Comparison of ENCODE assay signal across 8 cellular contexts in genomic region chr21:45073301-45074047, GRCh38. TPM values are rescaled to one million over a fixed set of nuclear protein-coding genes. Genes with fewer than 3 reads are reported as not detected.
DNase-seq lines count a peak whose midpoint lies in the region; ATAC-seq and TF ChIP-seq lines count a peak whose summit lies in the region.

No MANE protein-coding gene starts in this region.

- peak overlapping the region; percentile 86 for H3K4me3 Mint-ChIP-seq in activated naive CD4-positive, alpha-beta T cell treated with anti-CD3 and anti-CD28 coated beads for 36 hours
- H3K4me3 Mint-ChIP-seq in naive thymus-derived CD8-positive, alpha-beta T cell = peak overlapping the region; percentile 87 to 99 (median 97)

- intact Hi-C loops in activated naive CD4-positive, alpha-beta T cell treated with anti-CD3 and anti-CD28 coated beads for 36 hours (cut with micrococcal nuclease) = no loop called here
- intact Hi-C loops in esophagus squamous epithelium (cut with DNase I) = no loop called here

- DNase-seq in activated naive CD4-positive, alpha-beta T cell treated with anti-CD3 and anti-CD28 coated beads for 36 hours = no peak
- no peak for DNase-seq in activated naive CD4-positive, alpha-beta T cell (lab: John Stamatoyannopoulos, UW)
- DNase-seq in esophagus squamous epithelium (lab: John Stamatoyannopoulos, UW) = no peak
- DNase-seq in naive thymus-derived CD8-positive, alpha-beta T cell = no peak
- no peak for DNase-seq in midbrain (lab: John Stamatoyannopoulos, UW)

- peaks cover 6 to 35% (median 17%) of the 10 kb centered on the region in 3 donors for H3K4me1 ChIP-seq in esophagus squamous epithelium

- WGBS in esophagus squamous epithelium, 2 donors = 3 to 10% methylated on average over 12 to 13 of the region's 42 CpGs

- H3K4me1 Mint-ChIP-seq in activated naive CD4-positive, alpha-beta T cell treated with anti-CD3 and anti-CD28 coated beads for 36 hours (ENCODE audit: low read depth) = peaks cover 29% of the 10 kb centered on the region
- H3K4me1 Mint-ChIP-seq in naive thymus-derived CD8-positive, alpha-beta T cell = peaks cover 22 to 42% (median 33%) of the 10 kb centered on the region in 4 donors

- ATAC-seq in SK-N-SH treated with all-trans-retinoic acid at 6 μM for 48 hours (peak; percentile 52), GM19324 (IDR thresholded peaks at IDR 0.05; ENCODE audit: low FRiP score, unreplicated experiment) (no peak), HG03460 (IDR thresholded peaks at IDR 0.05; ENCODE audit: unreplicated experiment) (no peak)
- peak in 1 of 2 donors; percentile 7 for ATAC-seq in naive thymus-derived CD8-positive, alpha-beta T cell

- TF ChIP-seq CTCF in esophagus squamous epithelium (IDR thresholded peaks at IDR 0.05) = no peak

- CTCF ChIA-PET in activated naive CD4-positive, alpha-beta T cell treated with anti-CD3 and anti-CD28 coated beads for 36 hours (lab: Charles Lee) = interaction anchor here (0.8 to 1.4 kb wide), 3 partner anchors 28 to 65 kb away, joined by 3 to 6 read pairs (median 4); no protein-coding TSS in a partner anchor

- peak overlapping the region; percentile 48 for H3K27ac Mint-ChIP-seq in activated naive CD4-positive, alpha-beta T cell treated with anti-CD3 and anti-CD28 coated beads for 36 hours
- H3K27ac Mint-ChIP-seq in naive thymus-derived CD8-positive, alpha-beta T cell = peak overlapping the region; percentile 87 to 98 (median 97)

- POLR2A ChIA-PET in naive thymus-derived CD8-positive, alpha-beta T cell (lab: Charles Lee) = interaction anchor here (1.0 to 1.4 kb wide), 5 partner anchors 9 to 214 kb away, joined by 3 to 11 read pairs (median 3); partner anchors contain the start of genes POFUT2 and SLX9

- H3K4me3 ChIP-seq in esophagus squamous epithelium = peak overlapping the region; percentile 79 to 97 (median 88)

- no peaks in the 10 kb centered on the region for H3K9me3 ChIP-seq in esophagus squamous epithelium

- H3K27me3 Mint-ChIP-seq in activated naive CD4-positive, alpha-beta T cell treated with anti-CD3 and anti-CD28 coated beads for 36 hours (ENCODE audit: low read depth) = no peaks in the 10 kb centered on the region
- H3K27me3 Mint-ChIP-seq in naive thymus-derived CD8-positive, alpha-beta T cell = no peaks in the 10 kb centered on the region

- H3K36me3 Mint-ChIP-seq in activated naive CD4-positive, alpha-beta T cell treated with anti-CD3 and anti-CD28 coated beads for 36 hours (ENCODE audit: low read depth) = peaks cover 2% of the 10 kb centered on the region
- H3K36me3 Mint-ChIP-seq in naive thymus-derived CD8-positive, alpha-beta T cell = no peaks in the 10 kb centered on the region

- H3K9me3 Mint-ChIP-seq in activated naive CD4-positive, alpha-beta T cell treated with anti-CD3 and anti-CD28 coated beads for 36 hours = no peaks in the 10 kb centered on the region
- H3K9me3 Mint-ChIP-seq in naive thymus-derived CD8-positive, alpha-beta T cell = no peaks in the 10 kb centered on the region

- peak overlapping the region; percentile 84 to 95 (median 90) for H3K27ac ChIP-seq in esophagus squamous epithelium

- H3K27me3 ChIP-seq in esophagus squamous epithelium = peaks cover 0 to 8% (median 0%) of the 10 kb centered on the region in 4 donors

- H3K36me3 ChIP-seq in esophagus squamous epithelium = no peaks in the 10 kb centered on the region

- no peak for TF ChIP-seq POLR2A in esophagus squamous epithelium (IDR thresholded peaks at IDR 0.05)

TF ChIP-seq in SK-N-SH treated with all-trans-retinoic acid at 6 μM for 48 hours, 23 proteins besides CTCF, POLR2A, EP300 and RAD21:
- TF ChIP-seq CREB5 (CRISPR knock-in tag; IDR thresholded peaks at IDR 0.05; ENCODE audit: low read depth) (no peak), PATZ1 (CRISPR knock-in tag; IDR thresholded peaks at IDR 0.05; ENCODE audit: borderline replicate concordance) (0 out of 2 replicates have a peak, but pooled peaks have one; percentile 10), ZFP30 (CRISPR knock-in tag; IDR thresholded peaks at IDR 0.05) (no peak)

RNA-seq across cellular contexts. Expression of gene ADARB1, which starts 0.9 kb away (rescaled TPM):
- 10 to 100 TPM; 30.1 to 33.3 TPM for total RNA-seq in activated naive CD4-positive, alpha-beta T cell treated with anti-CD3 and anti-CD28 coated beads for 36 hours
- total RNA-seq in esophagus squamous epithelium = 10 to 100 TPM in 1 of 4 donors, 1 to 10 TPM in 3; 3.4 to 15.6 (median 5.7) TPM
- total RNA-seq in naive thymus-derived CD8-positive, alpha-beta T cell = 10 to 100 TPM; 34.3 to 36.9 TPM
- polyA plus RNA-seq in naive thymus-derived CD8-positive, alpha-beta T cell = 1 to 10 TPM; 2.9 to 7.7 (median 5.2) TPM
